Comparison of ENCODE assay signal across 13 cellular contexts in genomic region chr7:44693641-44694313, GRCh38. TPM values are rescaled to one million over a fixed set of nuclear protein-coding genes. Genes with fewer than 3 reads are reported as not detected.
DNase-seq lines count a peak whose midpoint lies in the region; ATAC-seq and TF ChIP-seq lines count a peak whose summit lies in the region.
"Had no signal": no experiment of that assay in that cellular context is flagged by ENCODE, and none has a peak within 500 bp of the region (broad histone marks: within the 10 kb centered on the region; RNA-seq: fewer than 3 reads in every experiment).

No MANE protein-coding gene starts in this region.

- BruUV-seq in mammary epithelial cell (replicated peaks; lab: Mats Ljungman, UMichigan), result no TSS peak

- intact Hi-C loops in mammary epithelial cell (cut with micrococcal nuclease) (no loop called here), right cardiac atrium (cut with DNase I) (no loop called here)

- H3K9me3 ChIP-seq in mammary epithelial cell (replicated peaks; ENCODE audit: insufficient read depth, low read length) (no peaks in the 10 kb centered on the region), right cardiac atrium (ENCODE audit: control insufficient read depth, low read length) (no peaks in the 10 kb centered on the region)
- H3K9me3 ChIP-seq: ovary had no signal

- TF ChIP-seq CTCF in mammary epithelial cell (conservative IDR thresholded peaks at IDR 0.05 in 1 of 2, IDR thresholded peaks at IDR 0.05 in 1 of 2; ENCODE audit: extremely low read depth in 1 of 2, insufficient read depth in 1 of 2, low read depth in 1 of 2, low read length in 2 of 2), result no peak

- H3K4me1 Mint-ChIP-seq in stimulated activated naive CD8-positive, alpha-beta T cell treated with anti-CD3 and anti-CD28 coated beads, Interleukin-15, amount 100 ng/mL, for 72 hours, result no peaks in the 10 kb centered on the region
- H3K4me1 Mint-ChIP-seq in activated CD4-positive, alpha-beta T cell treated with anti-CD3 and anti-CD28 coated beads, Interleukin-2, amount 10 ng/mL, durations not matched to agents 7 days and 5 days, result no peaks in the 10 kb centered on the region

- H3K27ac ChIP-seq in mammary epithelial cell (ENCODE audit: insufficient read depth, low read depth, low read length), result no peak overlapping the region
- peak overlapping the region; percentile 80 for H3K27ac ChIP-seq in right cardiac atrium (ENCODE audit: low read length)
- H3K27ac ChIP-seq: epithelial cell of prostate, ovary had no signal

- H3K4me1 ChIP-seq in mammary epithelial cell (ENCODE audit: insufficient read depth, low read length) (no peaks in the 10 kb centered on the region), right cardiac atrium (ENCODE audit: control insufficient read depth, insufficient read depth, low read length) (peaks cover 2% of the 10 kb centered on the region)

- in situ Hi-C loops in mammary epithelial cell (cut with MboI; ENCODE audit: low sequenced_read_pairs in 2 of 2), result no loop called here

- no peak for ATAC-seq in stimulated activated naive CD8-positive, alpha-beta T cell treated with anti-CD3 and anti-CD28 coated beads, Interleukin-15, amount 100 ng/mL, for 72 hours
- no peak for ATAC-seq in stimulated activated naive CD8-positive, alpha-beta T cell treated with anti-CD3 and anti-CD28 coated beads, Interleukin-15, Interleukin-2, amounts not matched to agents 100 U/mL and 50 U/mL, for 24 hours
- peak; percentile 78 to 87 for ATAC-seq in right cardiac atrium
- no peak for ATAC-seq in GM19324 (IDR thresholded peaks at IDR 0.05; ENCODE audit: low FRiP score, unreplicated experiment)
- ATAC-seq in GM18858 (IDR thresholded peaks at IDR 0.05; ENCODE audit: unreplicated experiment), result no peak
- ATAC-seq: K562 had no signal

- no peak overlapping the region for H2AFZ ChIP-seq in mammary epithelial cell (ENCODE audit: low read depth, low read length)

- no peaks in the 10 kb centered on the region for H3K79me2 ChIP-seq in mammary epithelial cell (ENCODE audit: insufficient read depth, low read length)

- H3K4me3 Mint-ChIP-seq in stimulated activated naive CD8-positive, alpha-beta T cell treated with anti-CD3 and anti-CD28 coated beads, Interleukin-15, amount 100 ng/mL, for 72 hours, result no peak overlapping the region
- H3K4me3 Mint-ChIP-seq in activated CD4-positive, alpha-beta T cell treated with anti-CD3 and anti-CD28 coated beads, Interleukin-2, amount 10 ng/mL, durations not matched to agents 7 days and 5 days, result no peak overlapping the region

- peaks cover 65% of the 10 kb centered on the region for H3K36me3 Mint-ChIP-seq in activated CD4-positive, alpha-beta T cell treated with anti-CD3 and anti-CD28 coated beads, Interleukin-2, amount 10 ng/mL, durations not matched to agents 7 days and 5 days (ENCODE audit: low read depth)

- no peak overlapping the region for H3K4me2 ChIP-seq in mammary epithelial cell (ENCODE audit: insufficient read depth, low read depth, low read length)

- 91% methylated on average over 16 of the region's 19 CpGs for WGBS in mammary epithelial cell (ENCODE audit: low coverage, missing lambda C conversion rate)
- WGBS in right cardiac atrium, result 86% methylated on average over 19 of the region's 19 CpGs

- peak overlapping the region; percentile 15 to 57 for H3K27ac Mint-ChIP-seq in stimulated activated naive CD8-positive, alpha-beta T cell treated with anti-CD3 and anti-CD28 coated beads, Interleukin-15, amount 100 ng/mL, for 72 hours
- no peak overlapping the region for H3K27ac Mint-ChIP-seq in activated CD4-positive, alpha-beta T cell treated with anti-CD3 and anti-CD28 coated beads, Interleukin-2, amount 10 ng/mL, durations not matched to agents 7 days and 5 days

- no peaks in the 10 kb centered on the region for H4K20me1 ChIP-seq in mammary epithelial cell (ENCODE audit: insufficient read depth, low read length)

- H3K27me3 ChIP-seq in mammary epithelial cell (ENCODE audit: insufficient read depth, low read length) (no peaks in the 10 kb centered on the region), right cardiac atrium (ENCODE audit: control insufficient read depth, insufficient read depth) (no peaks in the 10 kb centered on the region)
- H3K27me3 ChIP-seq: ovary had no signal

- no peak overlapping the region for H3K9ac ChIP-seq in mammary epithelial cell (ENCODE audit: insufficient read depth, low read length)

- no peak overlapping the region for H3K4me3 ChIP-seq in mammary epithelial cell (replicated peaks in 1 of 3; ENCODE audit: insufficient read depth in 1 of 3, low read depth in 2 of 3, low read length in 3 of 3)
- no peak overlapping the region for H3K4me3 ChIP-seq in right cardiac atrium (ENCODE audit: low read length)
- H3K4me3 ChIP-seq: K562, ovary had no signal

- POLR2A ChIA-PET in activated CD4-positive, alpha-beta T cell treated with anti-CD3 and anti-CD28 coated beads, Interleukin-2, amount 10 ng/mL, durations not matched to agents 7 days and 5 days (lab: Charles Lee), result no interaction called here

- DNase-seq in stimulated activated naive CD8-positive, alpha-beta T cell treated with anti-CD3 and anti-CD28 coated beads, Interleukin-15, amount 100 ng/mL, for 72 hours, result no peak
- DNase-seq in stimulated activated naive CD8-positive, alpha-beta T cell treated with anti-CD3 and anti-CD28 coated beads, Interleukin-15, Interleukin-2, amounts not matched to agents 100 U/mL and 50 U/mL, for 24 hours, result no peak
- peak; percentile 41 for DNase-seq in mammary epithelial cell
- peak in 2 of 3 donors; percentile 61 to 69 for DNase-seq in right cardiac atrium
- DNase-seq in amygdala (lab: John Stamatoyannopoulos, UW), result no peak
- DNase-seq in activated CD4-positive, alpha-beta T cell treated with anti-CD3 and anti-CD28 coated beads, Interleukin-2, amount 10 ng/mL, durations not matched to agents 7 days and 5 days, result no peak
- DNase-seq: NCI-H2107; ovary; stimulated activated CD4-positive, alpha-beta T cell treated with anti-CD3 and anti-CD28 coated beads, Interleukin-4, amount 100 ng/mL, for 4 hours had no signal

- dilution Hi-C loops in mammary epithelial cell (cut with HindIII; ENCODE audit: low sequenced_read_pairs), result no loop called here

- CTCF ChIA-PET in mammary epithelial cell (lab: Charles Lee; ENCODE audit: low non-redundant PET), result no interaction called here
- CTCF ChIA-PET in activated CD4-positive, alpha-beta T cell treated with anti-CD3 and anti-CD28 coated beads, Interleukin-2, amount 10 ng/mL, durations not matched to agents 7 days and 5 days (lab: Charles Lee), result interaction anchor here (1.7 kb wide), 1 partner anchor 36 kb away, joined by 4 read pairs; no protein-coding TSS in a partner anchor

- H3K27me3 Mint-ChIP-seq in stimulated activated naive CD8-positive, alpha-beta T cell treated with anti-CD3 and anti-CD28 coated beads, Interleukin-15, amount 100 ng/mL, for 72 hours, result no peaks in the 10 kb centered on the region
- no peaks in the 10 kb centered on the region for H3K27me3 Mint-ChIP-seq in activated CD4-positive, alpha-beta T cell treated with anti-CD3 and anti-CD28 coated beads, Interleukin-2, amount 10 ng/mL, durations not matched to agents 7 days and 5 days

- H3K9me3 Mint-ChIP-seq in stimulated activated naive CD8-positive, alpha-beta T cell treated with anti-CD3 and anti-CD28 coated beads, Interleukin-15, amount 100 ng/mL, for 72 hours, result no peaks in the 10 kb centered on the region
- H3K9me3 Mint-ChIP-seq in activated CD4-positive, alpha-beta T cell treated with anti-CD3 and anti-CD28 coated beads, Interleukin-2, amount 10 ng/mL, durations not matched to agents 7 days and 5 days, result peaks cover 3% of the 10 kb centered on the region

- peaks cover 7% of the 10 kb centered on the region for H3K36me3 ChIP-seq in mammary epithelial cell (ENCODE audit: insufficient read depth, low read length)
- H3K36me3 ChIP-seq: ovary had no signal

RNA-seq across cellular contexts. Expression of gene ZMIZ2, which starts 54.9 kb away (rescaled TPM):
- 10 to 100 TPM in 1 of 2 donors, 1 to 10 TPM in 1; 8.0 to 55.6 TPM for total RNA-seq in mammary epithelial cell
- 6.0 TPM for polyA plus RNA-seq in mammary epithelial cell
- 5.7 TPM for polyA minus RNA-seq in mammary epithelial cell
- 10 to 100 TPM; 47.4 to 61.6 (median 51.2) TPM for total RNA-seq in right cardiac atrium
- 36.3 TPM for polyA plus RNA-seq in right cardiac atrium
- 100 to 1,000 TPM in 1 of 2 experiments, 10 to 100 TPM in 1; 98.6 to 100 TPM for total RNA-seq in activated CD4-positive, alpha-beta T cell treated with anti-CD3 and anti-CD28 coated beads, Interleukin-2, amount 10 ng/mL, durations not matched to agents 7 days and 5 days

Comparison
In these comparisons a context has a peak if more than half of its experiments do, and no peak if none do; other contexts are left out.
1. ATAC-seq: peak in right cardiac atrium (2 of 2); none in stimulated activated naive CD8-positive, alpha-beta T cell treated with anti-CD3 and anti-CD28 coated beads, Interleukin-15, amount 100 ng/mL, for 72 hours (single experiment), stimulated activated naive CD8-positive, alpha-beta T cell treated with anti-CD3 and anti-CD28 coated beads, Interleukin-15, Interleukin-2, amounts not matched to agents 100 U/mL and 50 U/mL, for 24 hours (single experiment), GM19324 (single experiment) and GM18858 (single experiment).
2. DNase-seq: peak in mammary epithelial cell (single experiment) and right cardiac atrium (2 of 3); none in stimulated activated naive CD8-positive, alpha-beta T cell treated with anti-CD3 and anti-CD28 coated beads, Interleukin-15, amount 100 ng/mL, for 72 hours (0 of 2), stimulated activated naive CD8-positive, alpha-beta T cell treated with anti-CD3 and anti-CD28 coated beads, Interleukin-15, Interleukin-2, amounts not matched to agents 100 U/mL and 50 U/mL, for 24 hours (single experiment), amygdala (0 of 56) and activated CD4-positive, alpha-beta T cell treated with anti-CD3 and anti-CD28 coated beads, Interleukin-2, amount 10 ng/mL, durations not matched to agents 7 days and 5 days (single experiment).